In the genomic region with DNA sequence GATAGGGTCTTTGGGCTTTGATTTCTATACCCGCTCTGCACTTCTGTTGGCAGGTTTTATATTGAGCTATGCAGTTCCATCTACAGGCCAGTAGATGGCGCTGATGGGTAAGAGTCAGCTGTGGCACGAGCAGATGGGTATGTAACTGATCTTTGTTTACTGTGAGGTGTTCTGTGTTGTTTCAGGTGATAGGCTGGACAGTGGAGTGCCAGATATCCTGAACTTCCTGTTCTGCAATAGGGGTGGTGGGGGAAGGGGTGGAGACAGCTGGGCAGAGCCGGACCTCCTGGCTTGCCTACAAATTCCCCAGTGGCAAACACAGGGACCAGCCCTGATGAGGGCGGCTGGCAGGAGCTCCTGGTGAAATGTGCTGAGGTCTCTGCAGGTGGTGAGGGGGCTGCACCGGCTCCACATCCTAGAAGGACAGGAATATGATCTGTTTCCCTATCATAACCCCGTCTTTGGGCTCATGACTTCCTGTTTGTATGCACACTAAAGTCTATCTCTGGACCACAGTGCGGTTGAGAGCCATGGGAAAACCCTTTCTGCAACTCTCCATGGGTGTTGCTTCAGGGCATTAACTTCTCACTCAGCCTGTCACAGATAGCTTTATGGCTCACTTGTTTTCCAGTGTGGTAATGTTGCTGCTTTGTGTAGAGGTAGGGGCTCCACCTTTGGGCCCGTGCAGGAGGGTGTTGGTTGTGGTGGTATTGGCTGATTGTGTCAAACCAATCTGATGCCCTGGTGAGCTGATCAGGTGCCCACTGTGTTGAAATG, we compare ENCODE assay signal across 8 cellular contexts. TPM values are rescaled to one million over a fixed set of nuclear protein-coding genes. Genes with fewer than 3 reads are reported as not detected.
DNase-seq lines count a peak whose midpoint lies in the region; ATAC-seq and TF ChIP-seq lines count a peak whose summit lies in the region.

No MANE protein-coding gene starts in this region.

- peak; percentile 36 to 44 for DNase-seq in AML-193 (lab: John Stamatoyannopoulos, UW)
- DNase-seq in NCI-H2227 (lab: John Stamatoyannopoulos, UW; ENCODE audit: unreplicated experiment) = peak; percentile 50
- peak in 3 of 4 experiments; percentile 2 to 12 (median 6) for DNase-seq in activated CD4-positive, CD25-positive, alpha-beta regulatory T cell (lab: John Stamatoyannopoulos, UW)
- peak in 3 of 10 donors; percentile 18 to 42 (median 38) for DNase-seq in dorsolateral prefrontal cortex
- DNase-seq in lung (ENCODE audit: low spot score) = no peak
- peak; percentile 9 to 71 (median 16) for DNase-seq in stimulated activated naive CD4-positive, alpha-beta T cell (lab: John Stamatoyannopoulos, UW)

- no peaks in the 10 kb centered on the region for H3K9me3 ChIP-seq in lung (ENCODE audit: control insufficient read depth in 2 of 2, insufficient read depth in 1 of 2, low read length in 1 of 2)

- H3K4me1 ChIP-seq in lung (ENCODE audit: control insufficient read depth in 2 of 2, insufficient read depth in 2 of 2, low read length in 2 of 2) = no peaks in the 10 kb centered on the region

- peak; percentile 68 for ATAC-seq in GM18861 (IDR thresholded peaks at IDR 0.05; ENCODE audit: unreplicated experiment)
- ATAC-seq in HG03103 (IDR thresholded peaks at IDR 0.05; ENCODE audit: low read depth, unreplicated experiment) = peak; percentile 65
- ATAC-seq in lung (ENCODE audit: insufficient read depth, low FRiP score) = peak; percentile 91

- no peaks in the 10 kb centered on the region for H3K36me3 ChIP-seq in lung (ENCODE audit: control insufficient read depth in 2 of 2, insufficient read depth in 2 of 2, low read length in 2 of 2)

- intact Hi-C loops in dorsolateral prefrontal cortex (cut with DNase I) = loop anchor here (10.0 kb wide), 1 partner anchor 254 kb away; no protein-coding TSS in a partner anchor

- H3K27me3 ChIP-seq in dorsolateral prefrontal cortex = peaks cover 0 to 4% (median 0%) of the 10 kb centered on the region in 45 donors
- H3K27me3 ChIP-seq in lung (ENCODE audit: control insufficient read depth, insufficient read depth) = no peaks in the 10 kb centered on the region

- 25 to 34% methylated on average over 9 of the region's 9 CpGs for WGBS in lung, 2 donors

- H3K27ac ChIP-seq in dorsolateral prefrontal cortex (no peak overlapping the region), lung (ENCODE audit: low read depth in 1 of 2, low read length in 1 of 2) (no peak overlapping the region)

- H3K4me3 ChIP-seq in dorsolateral prefrontal cortex = peak overlapping the region in 20 of 59 donors; percentile 4 to 45 (median 23)
- H3K4me3 ChIP-seq in lung = no peak overlapping the region

- TF ChIP-seq CTCF in dorsolateral prefrontal cortex (IDR thresholded peaks at IDR 0.05 in 54 of 56, conservative IDR thresholded peaks at IDR 0.05 in 2 of 56; ENCODE audit: low read depth in 1 of 56, partially characterized antibody in 56 of 56) (peak; percentile 77 to 97 (median 89)), lung (IDR thresholded peaks at IDR 0.05; ENCODE audit: control extremely low read depth, extremely low read depth) (peak; percentile 85)

RNA-seq across cellular contexts. Expression of gene FAM98B, which starts 13.4 kb away (rescaled TPM):
- total RNA-seq in dorsolateral prefrontal cortex (10 to 100 TPM; 17.3 to 53.0 (median 30.8) TPM), lung (10 to 100 TPM; 10.5 to 30.3 TPM)
- polyA plus RNA-seq in lung = 1 to 10 TPM; 6.9 to 7.7 TPM
